ENCODE assay signal across 18 cellular contexts in the genomic region with DNA sequence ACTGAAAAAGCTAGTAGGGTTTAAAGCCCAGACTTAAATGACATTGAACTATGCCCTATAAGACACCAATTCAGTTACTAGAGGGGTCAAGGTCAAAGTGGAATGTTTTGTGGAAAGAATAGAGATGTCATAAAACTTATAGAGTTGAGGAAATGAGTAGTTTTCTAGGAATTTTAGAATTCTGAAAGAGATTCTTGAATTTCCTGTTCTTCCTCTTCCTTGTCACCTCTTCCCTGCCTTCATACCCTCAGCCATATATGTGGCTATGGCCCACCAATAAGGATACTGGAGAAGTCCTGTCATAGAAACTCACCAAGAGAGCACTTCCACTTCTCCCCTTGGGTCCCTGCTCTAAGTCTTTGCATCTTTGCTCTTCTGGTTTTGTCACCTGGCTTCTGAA.
DNase-seq lines count a peak whose midpoint lies in the region; ATAC-seq, FAIRE-seq and TF ChIP-seq lines count a peak whose summit lies in the region.
"Had no signal": no experiment of that assay in that cellular context is flagged by ENCODE, and none has a peak within 500 bp of the region (broad histone marks: within the 10 kb centered on the region; RNA-seq: fewer than 3 reads in every experiment).

No MANE protein-coding gene starts in this region.

- no peaks in the 10 kb centered on the region; the same call in 1 of the 2 replicates for H3K36me3 ChIP-seq in ACC112 (ENCODE audit: insufficient read depth, low read length)
- no peaks in the 10 kb centered on the region for H3K36me3 ChIP-seq in trophoblast cell (ENCODE audit: control insufficient read depth in 1 of 2, insufficient read depth in 2 of 2, low read length in 2 of 2)

- H2AK5ac ChIP-seq in trophoblast cell (ENCODE audit: low read length), result no peak overlapping the region

- no peak overlapping the region for H3K9ac ChIP-seq in trophoblast cell (ENCODE audit: low read length)

- peaks cover 3% of the 10 kb centered on the region for H3K27me3 Mint-ChIP-seq in activated T-helper 17 cell treated with anti-CD3 and anti-CD28 coated beads, Interleukin-2, amount 50 U/mL, for 72 hours

- no peak overlapping the region for H2BK120ac ChIP-seq in trophoblast cell (ENCODE audit: insufficient read depth, low read length, poor library complexity)

- H4K8ac ChIP-seq in trophoblast cell (ENCODE audit: low read depth, low read length), result no peak overlapping the region

- no peak overlapping the region for H3K14ac ChIP-seq in trophoblast cell (ENCODE audit: low read length)

- H2BK5ac ChIP-seq in trophoblast cell (ENCODE audit: low read depth, low read length, poor library complexity), result no peak overlapping the region

- TF ChIP-seq POLR2A in GM12891 (IDR thresholded peaks at IDR 0.05; ENCODE audit: low read depth, low read length), result no peak

- H3K4me3 ChIP-seq in ACC112 (ENCODE audit: low read depth, low read length), result no peak overlapping the region
- no peak overlapping the region for H3K4me3 ChIP-seq in trophoblast cell (ENCODE audit: low read depth, low read length)

- peak overlapping the region; percentile 17 for H3K4me3 Mint-ChIP-seq in activated T-helper 17 cell treated with anti-CD3 and anti-CD28 coated beads, Interleukin-2, amount 50 U/mL, for 72 hours

- no peaks in the 10 kb centered on the region for H3K36me3 Mint-ChIP-seq in activated T-helper 17 cell treated with anti-CD3 and anti-CD28 coated beads, Interleukin-2, amount 50 U/mL, for 72 hours (ENCODE audit: low read depth)

- H3K4me1 Mint-ChIP-seq in activated T-helper 17 cell treated with anti-CD3 and anti-CD28 coated beads, Interleukin-2, amount 50 U/mL, for 72 hours, result peaks cover 37% of the 10 kb centered on the region

- H3K27ac ChIP-seq in ACC112 (ENCODE audit: low read depth, low read length) (peak overlapping the region; percentile 53), trophoblast cell (ENCODE audit: low read depth, low read length) (no peak overlapping the region)

- H3K18ac ChIP-seq in trophoblast cell (ENCODE audit: low read length), result no peak overlapping the region

- no peak overlapping the region for H4K12ac ChIP-seq in trophoblast cell (ENCODE audit: low read depth, low read length)

- no peaks in the 10 kb centered on the region for H3K9me3 Mint-ChIP-seq in activated T-helper 17 cell treated with anti-CD3 and anti-CD28 coated beads, Interleukin-2, amount 50 U/mL, for 72 hours

- no peak overlapping the region for H3K4me2 ChIP-seq in trophoblast cell (ENCODE audit: low read length)

- DNase-seq in GM12891 (ENCODE audit: insufficient read length, low spot score) (no peak), trophoblast cell (peak; percentile 39 to 92), mesenteric fat pad (ENCODE audit: low spot score) (no peak)
- DNase-seq: ACHN; CD4-positive, alpha-beta memory T cell; DND-41; GOT3; NCI-H1417 treated with DMSO at 0.1 percent for 48 hours; NCI-H2029; NCI-H2171 treated with DMSO at 0.1 percent for 48 hours; NCI-H510A; SIG-M5 had no signal

- no peak for FAIRE-seq in GM12891 (lab: Jason Lieb, UNC)
- FAIRE-seq: D721Med, RCC 7860 had no signal

- H3K23ac ChIP-seq in trophoblast cell (ENCODE audit: low read length), result no peak overlapping the region

- H3K79me1 ChIP-seq in trophoblast cell (ENCODE audit: low read length), result peaks cover 7% of the 10 kb centered on the region

- no peak overlapping the region for H2AFZ ChIP-seq in ACC112 (ENCODE audit: low read length, unreplicated experiment)
- no peak overlapping the region for H2AFZ ChIP-seq in trophoblast cell (ENCODE audit: insufficient read depth, low read length, poor library complexity)

- peaks cover 56% of the 10 kb centered on the region for H3K4me1 ChIP-seq in ACC112 (ENCODE audit: control insufficient read depth, insufficient read depth, low read length, unreplicated experiment)
- peaks cover under 1 to 9% of the 10 kb centered on the region in 2 experiments for H3K4me1 ChIP-seq in trophoblast cell (ENCODE audit: control insufficient read depth in 1 of 2, insufficient read depth in 2 of 2, low read length in 2 of 2)

- H3K27me3 ChIP-seq in ACC112 (ENCODE audit: insufficient read depth, low read length) (no peaks in the 10 kb centered on the region), trophoblast cell (ENCODE audit: insufficient read depth, low read length) (no peaks in the 10 kb centered on the region)

- no peak for ATAC-seq in activated T-helper 17 cell treated with anti-CD3 and anti-CD28 coated beads, Interleukin-2, amount 50 U/mL, for 72 hours (replicated peaks)
- ATAC-seq in HG03354 (IDR thresholded peaks at IDR 0.05; ENCODE audit: poor library complexity, severe bottlenecking, unreplicated experiment) (no peak), HG03442 (IDR thresholded peaks at IDR 0.05; ENCODE audit: unreplicated experiment) (no peak)

- H3K9me3 ChIP-seq in trophoblast cell (ENCODE audit: insufficient read depth, low read depth, low read length), result peaks cover 2% of the 10 kb centered on the region

- no peak overlapping the region for H3K4ac ChIP-seq in trophoblast cell (ENCODE audit: low read depth, low read length)

- peak overlapping the region; percentile 82 for H3K27ac Mint-ChIP-seq in activated T-helper 17 cell treated with anti-CD3 and anti-CD28 coated beads, Interleukin-2, amount 50 U/mL, for 72 hours

- H4K91ac ChIP-seq in trophoblast cell (ENCODE audit: low read depth, low read length), result no peak overlapping the region

- H3K79me2 ChIP-seq in ACC112 (ENCODE audit: control insufficient read depth, insufficient read depth, low read length, unreplicated experiment), result no peaks in the 10 kb centered on the region
- no peaks in the 10 kb centered on the region for H3K79me2 ChIP-seq in trophoblast cell (ENCODE audit: control insufficient read depth, insufficient read depth, low read length, poor library complexity)

- H2BK12ac ChIP-seq in trophoblast cell (ENCODE audit: low read length), result no peak overlapping the region

TF ChIP-seq in GM12891, 5 proteins besides CTCF, POLR2A, EP300 and RAD21:
- TF ChIP-seq SPI1 (IDR thresholded peaks at IDR 0.05; ENCODE audit: low read depth, low read length), result peak; percentile 31; the same call in 1 of the 2 replicates
- no peak for TF ChIP-seq TAF1 (IDR thresholded peaks at IDR 0.05; ENCODE audit: low read depth, low read length)

Comparison
In these comparisons a context has a peak if more than half of its experiments do, and no peak if none do; other contexts are left out.
1. DNase-seq: peak in trophoblast cell (2 of 2); none in GM12891 (single experiment) and mesenteric fat pad (single experiment).